Comparison of ENCODE assay signal across 32 cellular contexts in the genomic region with DNA sequence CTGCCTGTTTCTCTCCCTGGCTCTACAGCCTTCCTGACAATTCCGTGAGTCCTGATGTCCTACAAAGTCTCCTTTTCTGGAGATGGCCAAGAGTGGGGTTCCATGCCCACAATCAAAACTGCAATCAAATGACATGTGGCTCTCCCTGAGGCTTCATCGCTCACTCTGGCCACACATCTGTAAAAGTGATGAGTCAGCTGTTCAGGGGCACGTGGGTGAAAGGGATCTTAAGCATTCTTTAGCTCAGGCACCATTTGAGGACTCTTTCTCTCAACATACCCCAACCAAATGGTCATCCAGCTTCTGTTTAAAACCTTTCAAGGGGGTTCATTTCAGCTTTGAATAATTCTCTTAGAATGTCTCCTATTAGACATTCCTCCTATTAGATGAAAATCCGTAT. TPM values are rescaled to one million over a fixed set of nuclear protein-coding genes. Genes with fewer than 3 reads are reported as not detected.
"Had no signal": no experiment of that assay in that cellular context is flagged by ENCODE, and none has a peak within 500 bp of the region (broad histone marks: within the 10 kb centered on the region; RNA-seq: fewer than 3 reads in every experiment).

No MANE protein-coding gene starts in this region.

- H3K27me3 ChIP-seq: foreskin keratinocyte had no signal

- H3K9me3 Mint-ChIP-seq: activated CD4-positive, alpha-beta memory T cell treated with anti-CD3 and anti-CD28 coated beads, Interleukin-2, amount 10 ng/mL, durations not matched to agents 7 days and 5 days; activated CD4-positive, alpha-beta T cell treated with anti-CD3 and anti-CD28 coated beads, Interleukin-2, amount 10 ng/mL, durations not matched to agents 7 days and 5 days; activated T-cell treated with anti-CD3 and anti-CD28 coated beads, Interleukin-2, amount 50 U/mL, for 4 hours; activated T-helper 1 cell treated with anti-CD3 and anti-CD28 coated beads, Interleukin-12 subunit alpha, Interleukin-12 subunit beta, Interleukin-2, Interleukin-4 antibody, amounts not matched to agents 30 ng/mL and 10 ng/mL and 1 ng/mL, durations not matched to agents 14 hours and 24 hours and 36 hours; activated T-helper 2 cell treated with anti-CD3 and anti-CD28 coated beads, Interferon-gamma antibody, Interleukin-2, Interleukin-4, amounts not matched to agents 10 μg/mL and 5 μg/mL and 100 μg/mL, durations not matched to agents 14 hours and 24 hours and 36 hours; central memory CD8-positive, alpha-beta T cell; dendritic cell treated with granulocyte-macrophage colony-stimulating factor and Interleukin-4, amounts not matched to agents 40 ng/mL and 50 ng/mL, for 4 days; endodermal cell had no signal

- H3K9me3 ChIP-seq: gastrocnemius medialis had no signal

- H3K4me1 ChIP-seq: foreskin keratinocyte, gastrocnemius medialis, heart left ventricle had no signal

- H3K4me3 ChIP-seq: coronary artery, dorsolateral prefrontal cortex, gastrocnemius medialis, heart left ventricle had no signal

- H3K4me3 Mint-ChIP-seq: activated CD4-positive, alpha-beta memory T cell treated with anti-CD3 and anti-CD28 coated beads, Interleukin-2, amount 10 ng/mL, durations not matched to agents 7 days and 5 days; activated CD4-positive, alpha-beta T cell treated with anti-CD3 and anti-CD28 coated beads, Interleukin-2, amount 10 ng/mL, durations not matched to agents 7 days and 5 days; activated naive CD8-positive, alpha-beta T cell; activated T-cell treated with anti-CD3 and anti-CD28 coated beads, Interleukin-2, amount 50 U/mL, for 4 hours; activated T-helper 1 cell treated with anti-CD3 and anti-CD28 coated beads, Interleukin-12 subunit alpha, Interleukin-12 subunit beta, Interleukin-2, Interleukin-4 antibody, amounts not matched to agents 30 ng/mL and 10 ng/mL and 1 ng/mL, durations not matched to agents 14 hours and 24 hours and 36 hours; central memory CD8-positive, alpha-beta T cell; dendritic cell treated with granulocyte-macrophage colony-stimulating factor and Interleukin-4, amounts not matched to agents 40 ng/mL and 50 ng/mL, for 4 days; endodermal cell had no signal

- H3K27ac Mint-ChIP-seq: activated CD4-positive, alpha-beta memory T cell treated with anti-CD3 and anti-CD28 coated beads, Interleukin-2, amount 10 ng/mL, durations not matched to agents 7 days and 5 days; activated CD4-positive, alpha-beta T cell treated with anti-CD3 and anti-CD28 coated beads, Interleukin-2, amount 10 ng/mL, durations not matched to agents 7 days and 5 days; activated naive CD8-positive, alpha-beta T cell; activated T-helper 1 cell treated with anti-CD3 and anti-CD28 coated beads, Interleukin-12 subunit alpha, Interleukin-12 subunit beta, Interleukin-2, Interleukin-4 antibody, amounts not matched to agents 30 ng/mL and 10 ng/mL and 1 ng/mL, durations not matched to agents 14 hours and 24 hours and 36 hours; activated T-helper 2 cell treated with anti-CD3 and anti-CD28 coated beads, Interferon-gamma antibody, Interleukin-2, Interleukin-4, amounts not matched to agents 10 μg/mL and 5 μg/mL and 100 μg/mL, durations not matched to agents 14 hours and 24 hours and 36 hours; dendritic cell treated with granulocyte-macrophage colony-stimulating factor and Interleukin-4, amounts not matched to agents 40 ng/mL and 50 ng/mL, for 4 days; endodermal cell had no signal

- ATAC-seq: activated T-cell treated with anti-CD3 and anti-CD28 coated beads, Interleukin-2, amount 50 U/mL, for 4 hours; esophagus mucosa; foreskin keratinocyte; gastrocnemius medialis; heart left ventricle had no signal

- H3K4me1 Mint-ChIP-seq: activated CD4-positive, alpha-beta memory T cell treated with anti-CD3 and anti-CD28 coated beads, Interleukin-2, amount 10 ng/mL, durations not matched to agents 7 days and 5 days; activated CD4-positive, alpha-beta T cell treated with anti-CD3 and anti-CD28 coated beads, Interleukin-2, amount 10 ng/mL, durations not matched to agents 7 days and 5 days; central memory CD8-positive, alpha-beta T cell; endodermal cell had no signal

- DNase-seq: activated CD4-positive, alpha-beta memory T cell treated with anti-CD3 and anti-CD28 coated beads, Interleukin-2, amount 10 ng/mL, durations not matched to agents 7 days and 5 days; activated CD4-positive, alpha-beta T cell treated with anti-CD3 and anti-CD28 coated beads for 1 hour; activated CD4-positive, alpha-beta T cell treated with anti-CD3 and anti-CD28 coated beads for 4 hours; activated CD4-positive, alpha-beta T cell treated with anti-CD3 and anti-CD28 coated beads, Interleukin-2, amount 10 ng/mL, durations not matched to agents 7 days and 5 days; activated CD4-positive, alpha-beta T cell treated with anti-CD3 and anti-CD28 coated beads, Interleukin-2, amount 50 U/mL, for 4 hours; activated CD4-positive, CD25-positive, alpha-beta regulatory T cell; activated gamma-delta T cell; activated naive CD4-positive, alpha-beta T cell; activated naive CD4-positive, alpha-beta T cell treated with anti-CD3 and anti-CD28 coated beads, Interleukin-2, amount 50 U/mL, for 16 hours; activated T-cell treated with anti-CD3 and anti-CD28 coated beads, Interleukin-2, amount 50 U/mL, for 4 hours; amniotic stem cell; anterior cingulate cortex; brain microvascular endothelial cell; dorsolateral prefrontal cortex; effector memory CD4-positive, alpha-beta T cell; endodermal cell; foreskin keratinocyte; gastrocnemius medialis; glutamatergic neuron; heart left ventricle; hypothalamus; T-helper 2 cell had no signal

- FAIRE-seq: astrocyte, bronchial epithelial cell had no signal

- H3K27ac ChIP-seq: brain microvascular endothelial cell, coronary artery, dorsolateral prefrontal cortex, foreskin keratinocyte, gastrocnemius medialis, heart left ventricle had no signal

- H3K36me3 ChIP-seq: brain microvascular endothelial cell, gastrocnemius medialis, heart left ventricle had no signal

- H3K36me3 Mint-ChIP-seq: activated naive CD8-positive, alpha-beta T cell had no signal

RNA-seq across cellular contexts. Expression of a gene that starts 42.3 kb away (rescaled TPM):
- total RNA-seq: activated CD4-positive, alpha-beta T cell treated with anti-CD3 and anti-CD28 coated beads, Interleukin-2, amount 10 ng/mL, durations not matched to agents 7 days and 5 days; activated T-cell treated with anti-CD3 and anti-CD28 coated beads, Interleukin-2, amount 50 U/mL, for 4 hours; activated T-helper 1 cell treated with anti-CD3 and anti-CD28 coated beads, Interleukin-12 subunit alpha, Interleukin-12 subunit beta, Interleukin-2, Interleukin-4 antibody, amounts not matched to agents 30 ng/mL and 10 ng/mL and 1 ng/mL, durations not matched to agents 14 hours and 24 hours and 36 hours; activated T-helper 2 cell treated with anti-CD3 and anti-CD28 coated beads, Interferon-gamma antibody, Interleukin-2, Interleukin-4, amounts not matched to agents 10 μg/mL and 5 μg/mL and 100 μg/mL, durations not matched to agents 14 hours and 24 hours and 36 hours; epithelial cell of proximal tubule; foreskin keratinocyte had no signal
- polyA plus RNA-seq: foreskin keratinocyte had no signal
